In the genomic region with DNA sequence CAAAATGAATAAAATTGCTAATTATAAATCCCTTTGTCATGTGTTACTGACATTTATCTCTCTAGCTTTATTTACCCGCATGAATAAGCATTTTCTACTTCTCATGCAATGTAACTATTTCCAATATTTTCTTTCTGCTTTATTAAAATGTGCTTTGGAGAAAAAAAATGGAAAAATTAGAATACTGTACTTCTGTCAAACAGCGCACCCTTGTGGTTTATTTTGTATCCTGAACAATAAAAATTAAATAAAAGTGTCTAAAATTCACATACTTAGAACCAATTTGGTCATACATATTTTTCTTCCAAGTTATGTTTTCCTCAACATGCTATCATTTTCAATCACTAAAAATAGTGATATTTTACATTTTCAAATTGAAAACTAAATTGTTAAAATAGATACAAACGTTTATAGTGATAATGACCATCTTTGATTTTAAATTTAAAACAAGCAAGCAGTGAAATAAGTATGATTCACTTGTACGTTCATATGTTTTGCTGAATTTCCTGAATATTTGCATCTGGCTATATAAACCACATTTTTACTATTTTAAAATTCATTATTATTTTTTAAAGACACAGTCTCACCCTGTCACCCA, we compare ENCODE assay signal across 9 cellular contexts.
A peak's percentile ranks its signal among the peaks of the same experiment; 100 is the strongest.
DNase-seq lines count a peak whose midpoint lies in the region; ATAC-seq, FAIRE-seq and TF ChIP-seq lines count a peak whose summit lies in the region.
"Had no signal": no experiment of that assay in that cellular context is flagged by ENCODE, and none has a peak within 500 bp of the region (broad histone marks: within the 10 kb centered on the region; RNA-seq: fewer than 3 reads in every experiment).

No MANE protein-coding gene starts in this region.

- H3K4me1 ChIP-seq in body of pancreas (peaks cover 44% of the 10 kb centered on the region), aorta (ENCODE audit: control insufficient read depth in 1 of 2, insufficient read depth in 2 of 2, low read length in 2 of 2) (no peaks in the 10 kb centered on the region)

- ATAC-seq in body of pancreas: no peak
- ATAC-seq in aorta (ENCODE audit: low FRiP score): no peak
- ATAC-seq in HG02610 (IDR thresholded peaks at IDR 0.05; ENCODE audit: unreplicated experiment): no peak
- ATAC-seq: right cardiac atrium had no signal

- H3K9me3 ChIP-seq in body of pancreas (no peaks in the 10 kb centered on the region), aorta (ENCODE audit: control insufficient read depth, low read length) (no peaks in the 10 kb centered on the region)

- peaks cover 0 to 3% of the 10 kb centered on the region in 2 donors for H3K36me3 ChIP-seq in body of pancreas (replicated peaks in 1 of 2; ENCODE audit: insufficient read depth in 1 of 2, low read depth in 2 of 2)
- H3K36me3 ChIP-seq in aorta (ENCODE audit: control insufficient read depth in 1 of 2, insufficient read depth in 2 of 2, low read length in 1 of 2): no peaks in the 10 kb centered on the region

- DNase-seq in D721Med (ENCODE audit: insufficient read length, low spot score): no peak
- DNase-seq in KBM-7: peak; percentile 47
- no peak for DNase-seq in body of pancreas
- DNase-seq in middle frontal gyrus (ENCODE audit: extremely low spot score, low spot score): peak; percentile 36
- no peak for DNase-seq in aorta
- no peak for DNase-seq in activated T-cell treated with anti-CD3 and anti-CD28 coated beads for 4 hours
- no peak for DNase-seq in GM19240 (ENCODE audit: insufficient read length, low spot score)
- DNase-seq: right cardiac atrium had no signal

- H3K4me3 ChIP-seq in body of pancreas (no peak overlapping the region), aorta (ENCODE audit: low read length in 2 of 2) (no peak overlapping the region)

- no peak for TF ChIP-seq POLR2A in body of pancreas (IDR thresholded peaks at IDR 0.05)

- TF ChIP-seq CTCF in D721Med (IDR thresholded peaks at IDR 0.05; ENCODE audit: insufficient read depth, missing control alignments) (peak; percentile 66), body of pancreas (IDR thresholded peaks at IDR 0.05) (peak; percentile 21 to 81 (median 69))

- H3K27me3 ChIP-seq in body of pancreas (no peaks in the 10 kb centered on the region), aorta (ENCODE audit: control insufficient read depth in 1 of 2, insufficient read depth in 2 of 2, low read length in 1 of 2) (no peaks in the 10 kb centered on the region)

- intact Hi-C loops in body of pancreas (cut with DNase I) (no loop called here), aorta (cut with DNase I) (loop anchor here (2.0 kb wide), 2 partner anchors 154 to 156 kb away; no protein-coding TSS in a partner anchor)

- in situ Hi-C loops in KBM-7 (cut with MboI; ENCODE audit: low pct_unique_long_range_greater_than_20kb, low sequenced_read_pairs): no loop called here

- 20 to 26% methylated on average over 4 of the region's 4 CpGs for WGBS in body of pancreas, 2 donors
- WGBS in aorta, 2 donors: 38 to 43% methylated on average over 4 of the region's 4 CpGs

- peak; percentile 69 for FAIRE-seq in D721Med (lab: Jason Lieb, UNC)

- H3K27ac ChIP-seq in body of pancreas (peak overlapping the region in 1 of 4 donors; percentile 80), aorta (ENCODE audit: low read depth in 1 of 2, low read length in 2 of 2) (no peak overlapping the region)

Comparison
In these comparisons a context has a peak if more than half of its experiments do, and no peak if none do; other contexts are left out.
1. DNase-seq: peak in KBM-7 (single experiment) and middle frontal gyrus (single experiment); none in D721Med (single experiment), body of pancreas (0 of 4), aorta (0 of 2), activated T-cell treated with anti-CD3 and anti-CD28 coated beads for 4 hours (single experiment) and GM19240 (single experiment).